ENCODE assay signal across 8 cellular contexts in the genomic region with DNA sequence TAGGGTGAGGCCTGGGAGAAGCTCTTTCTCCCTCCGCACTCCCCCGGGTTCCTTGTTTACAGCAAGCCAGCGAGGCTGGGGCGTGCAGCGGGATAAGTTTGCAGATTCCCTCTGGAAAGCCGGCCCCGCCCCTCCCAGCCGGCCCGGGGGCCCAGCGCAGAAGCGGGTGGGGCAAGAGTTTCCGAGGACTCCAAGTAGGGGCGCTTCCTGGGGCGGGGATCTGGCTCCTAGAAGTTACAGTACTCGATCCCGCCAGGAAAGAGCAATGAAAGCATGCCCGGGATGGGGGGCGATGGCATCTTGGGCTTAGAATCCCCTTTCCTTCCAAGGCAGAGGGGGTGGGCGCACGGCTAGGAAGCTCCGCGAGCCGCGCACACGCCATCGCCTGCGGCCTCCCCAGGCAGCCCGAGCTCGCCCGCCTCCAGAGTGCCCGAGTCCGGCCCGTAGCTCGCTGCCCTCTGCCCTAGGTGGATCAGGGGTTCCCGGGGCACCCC. TPM values are rescaled to one million over a fixed set of nuclear protein-coding genes. Genes with fewer than 3 reads are reported as not detected.
DNase-seq lines count a peak whose midpoint lies in the region; ATAC-seq and FAIRE-seq lines count a peak whose summit lies in the region.

No MANE protein-coding gene starts in this region.

- H3K4me1 ChIP-seq in HUES64 (ENCODE audit: insufficient read depth, low read length) = 0 out of 2 replicates have a peak, but pooled peaks cover 4% of the 10 kb centered on the region

- no peaks in the 10 kb centered on the region for H3K9me3 ChIP-seq in HUES64 (ENCODE audit: insufficient read depth, low read depth, low read length)

- DNase-seq in activated T-cell treated with anti-CD3 and anti-CD28 coated beads, Interleukin-2, amount 50 U/mL, for 4 hours = no peak
- no peak for DNase-seq in activated T-cell treated with anti-CD3 and anti-CD28 coated beads, Interleukin-2, amount 50 U/mL, for 48 hours
- DNase-seq in activated naive CD8-positive, alpha-beta T cell treated with anti-CD3 and anti-CD28 coated beads, Interleukin-2, amount 50 U/mL, for 24 hours = no peak
- peak; percentile 76 for DNase-seq in left cardiac atrium
- DNase-seq in posterior vena cava (ENCODE audit: low spot score) = peak; percentile 88
- no peak for DNase-seq in GM19239 (ENCODE audit: insufficient read length, low spot score)
- DNase-seq in GM19240 (ENCODE audit: insufficient read length, low spot score) = no peak

- no peak overlapping the region for H3K27ac Mint-ChIP-seq in activated naive CD8-positive, alpha-beta T cell treated with anti-CD3 and anti-CD28 coated beads, Interleukin-2, amount 50 U/mL, for 24 hours

- no peaks in the 10 kb centered on the region for H3K36me3 Mint-ChIP-seq in activated T-cell treated with anti-CD3 and anti-CD28 coated beads, Interleukin-2, amount 50 U/mL, for 4 hours (ENCODE audit: insufficient read depth)
- H3K36me3 Mint-ChIP-seq in activated naive CD8-positive, alpha-beta T cell treated with anti-CD3 and anti-CD28 coated beads, Interleukin-2, amount 50 U/mL, for 24 hours (ENCODE audit: low read depth) = no peaks in the 10 kb centered on the region

- peaks cover 20% of the 10 kb centered on the region for H3K36me3 ChIP-seq in HUES64 (ENCODE audit: insufficient read depth, low read length)

- H3K27me3 ChIP-seq in HUES64 (ENCODE audit: insufficient read depth, low read length) = no peaks in the 10 kb centered on the region

- H3K9ac ChIP-seq in HUES64 (ENCODE audit: low read depth, low read length) = peak overlapping the region; percentile 92

- no peaks in the 10 kb centered on the region for H3K9me3 Mint-ChIP-seq in activated T-cell treated with anti-CD3 and anti-CD28 coated beads, Interleukin-2, amount 50 U/mL, for 4 hours
- no peaks in the 10 kb centered on the region for H3K9me3 Mint-ChIP-seq in activated naive CD8-positive, alpha-beta T cell treated with anti-CD3 and anti-CD28 coated beads, Interleukin-2, amount 50 U/mL, for 24 hours

- intact Hi-C loops in left cardiac atrium (cut with DNase I) = no loop called here
- intact Hi-C loops in posterior vena cava (cut with DNase I) = no loop called here

- peaks cover 13% of the 10 kb centered on the region for H3K4me1 Mint-ChIP-seq in activated T-cell treated with anti-CD3 and anti-CD28 coated beads, Interleukin-2, amount 50 U/mL, for 4 hours (ENCODE audit: low read depth)
- H3K4me1 Mint-ChIP-seq in activated naive CD8-positive, alpha-beta T cell treated with anti-CD3 and anti-CD28 coated beads, Interleukin-2, amount 50 U/mL, for 24 hours = peaks cover 11% of the 10 kb centered on the region

- WGBS in HUES64 = under 1% methylated on average over 35 of the region's 35 CpGs

- H3K27me3 Mint-ChIP-seq in activated T-cell treated with anti-CD3 and anti-CD28 coated beads, Interleukin-2, amount 50 U/mL, for 4 hours (ENCODE audit: low read depth) = peaks cover 9% of the 10 kb centered on the region
- H3K27me3 Mint-ChIP-seq in activated naive CD8-positive, alpha-beta T cell treated with anti-CD3 and anti-CD28 coated beads, Interleukin-2, amount 50 U/mL, for 24 hours = peaks cover 22% of the 10 kb centered on the region

- ATAC-seq in activated T-cell treated with anti-CD3 and anti-CD28 coated beads, Interleukin-2, amount 50 U/mL, for 4 hours = peak in 1 of 2 donors; percentile 21
- peak; percentile 13 for ATAC-seq in activated naive CD8-positive, alpha-beta T cell treated with anti-CD3 and anti-CD28 coated beads, Interleukin-2, amount 50 U/mL, for 24 hours
- ATAC-seq in left cardiac atrium = peak; percentile 43 to 63

- peak overlapping the region; percentile 95 for H3K4me3 ChIP-seq in HUES64 (ENCODE audit: low read length)

- peak overlapping the region; percentile 77 for H3K4me3 Mint-ChIP-seq in activated T-cell treated with anti-CD3 and anti-CD28 coated beads, Interleukin-2, amount 50 U/mL, for 4 hours
- peak overlapping the region; percentile 42 for H3K4me3 Mint-ChIP-seq in activated naive CD8-positive, alpha-beta T cell treated with anti-CD3 and anti-CD28 coated beads, Interleukin-2, amount 50 U/mL, for 24 hours

- FAIRE-seq in GM19239 (lab: Jason Lieb, UNC) = no peak

- peak overlapping the region; percentile 73 for H3K27ac ChIP-seq in HUES64 (ENCODE audit: low read depth, low read length)

RNA-seq across cellular contexts. Expression of gene TST, which starts 0.4 kb away (rescaled TPM):
- total RNA-seq in activated T-cell treated with anti-CD3 and anti-CD28 coated beads, Interleukin-2, amount 50 U/mL, for 4 hours = 1 to 10 TPM; 1.2 TPM
- 23.8 TPM for polyA plus RNA-seq in HUES64 (2013, experiment 1 of 2)
- 26.7 TPM for polyA plus RNA-seq in HUES64 (2013, experiment 2 of 2)
- 10 to 100 TPM; 33.3 to 35.5 TPM for total RNA-seq in left cardiac atrium
- total RNA-seq in posterior vena cava = 1 to 10 TPM; 8.9 to 9.3 TPM

RNA-seq across cellular contexts. Expression of gene MPST, which starts 0.7 kb away (rescaled TPM):
- 1 to 10 TPM; 4.7 to 7.2 (median 6.0) TPM for total RNA-seq in activated T-cell treated with anti-CD3 and anti-CD28 coated beads, Interleukin-2, amount 50 U/mL, for 4 hours
- 62.1 TPM for polyA plus RNA-seq in HUES64 (2013, experiment 1 of 2)
- polyA plus RNA-seq in HUES64 (2013, experiment 2 of 2) = 64.7 TPM
- 10 to 100 TPM; 48.2 to 51.2 TPM for total RNA-seq in left cardiac atrium
- 10 to 100 TPM; 19.7 to 21.0 TPM for total RNA-seq in posterior vena cava

RNA-seq across cellular contexts. Expression of gene KCTD17, which starts 32.7 kb away (rescaled TPM):
- 10 to 100 TPM; 33.8 to 39.6 (median 34.3) TPM for total RNA-seq in activated T-cell treated with anti-CD3 and anti-CD28 coated beads, Interleukin-2, amount 50 U/mL, for 4 hours
- 29.1 TPM for polyA plus RNA-seq in HUES64 (2013, experiment 1 of 2)
- 39.6 TPM for polyA plus RNA-seq in HUES64 (2013, experiment 2 of 2)
- total RNA-seq in left cardiac atrium = 10 to 100 TPM; 27.7 to 50.6 TPM
- 10 to 100 TPM; 20.4 to 22.0 TPM for total RNA-seq in posterior vena cava

Comparison
In these comparisons a context has a peak if more than half of its experiments do, and no peak if none do; other contexts are left out.
1. DNase-seq: peak in left cardiac atrium (single experiment) and posterior vena cava (single experiment); none in activated T-cell treated with anti-CD3 and anti-CD28 coated beads, Interleukin-2, amount 50 U/mL, for 4 hours (single experiment), activated T-cell treated with anti-CD3 and anti-CD28 coated beads, Interleukin-2, amount 50 U/mL, for 48 hours (0 of 2), activated naive CD8-positive, alpha-beta T cell treated with anti-CD3 and anti-CD28 coated beads, Interleukin-2, amount 50 U/mL, for 24 hours (single experiment), GM19239 (single experiment) and GM19240 (single experiment).
2. RNA of gene TST, which starts 0.4 kb away (total RNA-seq): 33.3 to 35.5 TPM in left cardiac atrium and 8.9 to 9.3 TPM in posterior vena cava; 1.2 TPM in activated T-cell treated with anti-CD3 and anti-CD28 coated beads, Interleukin-2, amount 50 U/mL, for 4 hours; every median in the first group is over 4 times any median in the second.